ENCODE assay signal across 19 cellular contexts in the genomic region with DNA sequence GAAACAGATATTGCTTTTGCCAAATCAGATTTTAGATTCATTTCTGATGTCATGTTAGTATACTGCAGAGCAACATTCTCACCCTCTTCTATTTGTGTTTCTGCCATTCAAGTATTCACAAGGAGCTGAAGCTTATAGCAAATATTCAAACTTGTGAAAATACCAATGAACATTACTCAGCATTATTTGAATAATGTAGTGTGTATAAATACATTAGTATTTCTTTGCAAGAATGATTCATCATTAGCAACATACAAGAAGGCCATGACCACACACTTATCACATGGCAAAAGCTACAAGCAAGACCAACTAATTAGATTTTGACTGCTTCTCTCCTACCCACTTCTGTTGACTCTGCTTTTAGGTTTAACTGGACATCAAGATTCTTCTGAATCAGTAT.
DNase-seq lines count a peak whose midpoint lies in the region; ATAC-seq, FAIRE-seq and TF ChIP-seq lines count a peak whose summit lies in the region.
"Had no signal": no experiment of that assay in that cellular context is flagged by ENCODE, and none has a peak within 500 bp of the region (broad histone marks: within the 10 kb centered on the region; RNA-seq: fewer than 3 reads in every experiment).

No MANE protein-coding gene starts in this region.

- H3K9me2 ChIP-seq in PC-3 (replicated peaks; ENCODE audit: low read length), result no peaks in the 10 kb centered on the region

- H3K36me3 ChIP-seq in PC-3 (ENCODE audit: low read depth, low read length) (no peaks in the 10 kb centered on the region), left lung (no peaks in the 10 kb centered on the region)
- H3K36me3 ChIP-seq: BE2C, Peyer's patch, SJCRH30 had no signal

- H4K20me1 ChIP-seq in PC-3 (ENCODE audit: low read length), result no peaks in the 10 kb centered on the region

- POLR2A ChIA-PET in PC-3 (lab: Charles Lee; ENCODE audit: unreplicated experiment), result no interaction called here

- TF ChIP-seq CTCF in D721Med (IDR thresholded peaks at IDR 0.05; ENCODE audit: insufficient read depth, missing control alignments), result no peak
- TF ChIP-seq CTCF in PC-3 (conservative IDR thresholded peaks at IDR 0.05; ENCODE audit: low read depth, low read length), result no peak
- TF ChIP-seq CTCF in left lung (IDR thresholded peaks at IDR 0.05), result no peak

- CTCF ChIA-PET in PC-3 (lab: Charles Lee), result no interaction called here

- no peak overlapping the region for H3K4me2 ChIP-seq in PC-3 (ENCODE audit: low read length)

- H3K4me3 ChIP-seq in PC-3 (ENCODE audit: low read length), result no peak overlapping the region
- no peak overlapping the region for H3K4me3 ChIP-seq in left lung
- H3K4me3 ChIP-seq: Peyer's patch, SJCRH30 had no signal

- H3K9me3 ChIP-seq in PC-3 (ENCODE audit: low read length), result no peaks in the 10 kb centered on the region
- no peaks in the 10 kb centered on the region for H3K9me3 ChIP-seq in left lung
- H3K9me3 ChIP-seq: BE2C, Peyer's patch, SJCRH30 had no signal

- peak; percentile 55 for FAIRE-seq in D721Med (lab: Jason Lieb, UNC)

- H3K79me2 ChIP-seq in PC-3 (ENCODE audit: low read length), result no peaks in the 10 kb centered on the region

- BruUV-seq in PC-3 (replicated peaks; lab: Mats Ljungman, UMichigan), result no TSS peak

- H3K9ac ChIP-seq in PC-3 (ENCODE audit: low read length), result no peak overlapping the region

- H3K27me3 ChIP-seq in PC-3 (ENCODE audit: low read length), result peaks cover 36% of the 10 kb centered on the region
- H3K27me3 ChIP-seq in left lung, result peaks cover 0 to 3% of the 10 kb centered on the region in 2 donors
- H3K27me3 ChIP-seq: Peyer's patch, SJCRH30 had no signal

- intact Hi-C loops in PC-3 (cut with micrococcal nuclease), result no loop called here
- intact Hi-C loops in left lung (cut with DNase I), result no loop called here

- H3K4me1 ChIP-seq in PC-3 (ENCODE audit: insufficient read depth, low read length), result no peaks in the 10 kb centered on the region
- no peaks in the 10 kb centered on the region for H3K4me1 ChIP-seq in left lung
- H3K4me1 ChIP-seq: BE2C, Peyer's patch, SJCRH30 had no signal

- ATAC-seq in PC-3 (peak; percentile 46), left lung (no peak)

- no peaks in the 10 kb centered on the region for H3F3A ChIP-seq in PC-3 (ENCODE audit: low read length, unreplicated experiment)

- no peak for DNase-seq in D721Med (ENCODE audit: insufficient read length, low spot score)
- peak; percentile 52 for DNase-seq in PC-3
- DNase-seq in epithelial cell of prostate (ENCODE audit: low read depth, low spot score), result peak; percentile 31
- DNase-seq in kidney tubule cell (ENCODE audit: low spot score), result peak; percentile 40
- no peak for DNase-seq in NOMO-1 (lab: John Stamatoyannopoulos, UW; ENCODE audit: unreplicated experiment in 2 of 2)
- no peak for DNase-seq in left lung
- DNase-seq in mucosa of gallbladder (ENCODE audit: low spot score), result no peak
- DNase-seq: BE2C, H7, HFFc6, KBM-7, NCI-H1092, NCI-H1436, NCI-H2029, NCI-H226, NCI-H510A treated with DMSO at 0.1 percent for 48 hours, NCI-H748 treated with DMSO at 0.1 percent for 48 hours, Peyer's patch, SJCRH30 had no signal

- no peak overlapping the region for H3K27ac ChIP-seq in PC-3 (ENCODE audit: low read length)
- no peak overlapping the region for H3K27ac ChIP-seq in epithelial cell of prostate
- H3K27ac ChIP-seq in left lung, result no peak overlapping the region
- H3K27ac ChIP-seq: Peyer's patch, SJCRH30 had no signal

- H2AFZ ChIP-seq in PC-3 (ENCODE audit: low read length), result no peak overlapping the region

Comparison
In these comparisons a context has a peak if more than half of its experiments do, and no peak if none do; other contexts are left out.
1. DNase-seq: peak in PC-3 (single experiment), epithelial cell of prostate (single experiment) and kidney tubule cell (single experiment); none in D721Med (single experiment), NOMO-1 (0 of 2), left lung (0 of 2) and mucosa of gallbladder (single experiment).